Comparison of ENCODE assay signal across 27 cellular contexts in genomic region chr12:78628701-78629100, GRCh38.
"Had no signal": no experiment of that assay in that cellular context is flagged by ENCODE, and none has a peak within 500 bp of the region (broad histone marks: within the 10 kb centered on the region; RNA-seq: fewer than 3 reads in every experiment).

No MANE protein-coding gene starts in this region.

- H3K36me3 ChIP-seq: left lung, lower lobe of right lung, pancreas, prostate gland, sigmoid colon, spleen, suprapubic skin, thoracic aorta, tibial artery, uterus had no signal

- H3K9me3 ChIP-seq: pancreas, prostate gland, thoracic aorta, uterus had no signal

- H3K4me1 ChIP-seq: left lung, lower lobe of right lung, pancreas, prostate gland, sigmoid colon, spleen, suprapubic skin, tibial artery, uterus had no signal

- H3K27me3 ChIP-seq: left lung, pancreas, sigmoid colon, spleen, suprapubic skin, tibial artery, uterus had no signal

- DNase-seq: hypothalamus; immature natural killer cell; kidney; left colon; left lung; lower lobe of right lung; mammary epithelial cell; mesenchymal stem cell; naive thymus-derived CD8-positive, alpha-beta T cell; nucleus accumbens; pancreas; posterior cingulate gyrus; retina; right cardiac atrium; sigmoid colon; small intestine; spleen; stimulated activated CD4-positive, alpha-beta T cell treated with anti-CD3 and anti-CD28 coated beads, Interleukin-4, amount 100 ng/mL, for 24 hours; stimulated activated naive CD4-positive, alpha-beta T cell; tibial artery; trophoblast cell; uterus had no signal

- H3K27ac ChIP-seq: left lung, lower lobe of right lung, pancreas, prostate gland, sigmoid colon, spleen, suprapubic skin, thoracic aorta, tibial artery, uterus had no signal

- ATAC-seq: left colon; left lung; lower lobe of right lung; naive thymus-derived CD8-positive, alpha-beta T cell; pancreas; right cardiac atrium; stimulated activated effector memory CD8-positive, alpha-beta T cell treated with anti-CD3 and anti-CD28 coated beads, Interleukin-12 subunit alpha, Interleukin-12 subunit beta, amount 100 ng/mL, for 72 hours had no signal

- H3K4me3 ChIP-seq: left lung, lower lobe of right lung, pancreas, prostate gland, sigmoid colon, spleen, suprapubic skin, thoracic aorta, tibial artery, uterus had no signal

- FAIRE-seq: islet of Langerhans, kidney, pancreas had no signal
